1 cellular context compared by ENCODE assay signal in genomic region chr6:152598858-152599537, GRCh38.
TF ChIP-seq lines count a peak whose summit lies in the region.

No MANE protein-coding gene starts in this region.

TF ChIP-seq in SK-N-SH, 30 proteins besides CTCF, POLR2A, EP300 and RAD21 (continued from another document):
- TF ChIP-seq FOSL2 (IDR thresholded peaks at IDR 0.05; ENCODE audit: borderline replicate concordance, low read depth) (no peak), RXRA (IDR thresholded peaks at IDR 0.05; ENCODE audit: borderline replicate concordance, low read depth) (no peak), RCOR1 (IDR thresholded peaks at IDR 0.05; ENCODE audit: low read length) (peak; percentile 85; the same call in 1 of the 2 replicates), YY1 (IDR thresholded peaks at IDR 0.05; ENCODE audit: low read depth) (no peak), CHD2 (IDR thresholded peaks at IDR 0.05; ENCODE audit: low read length, partially characterized antibody) (peak; percentile 51), GABPA (IDR thresholded peaks at IDR 0.05; ENCODE audit: low read depth) (no peak)
- TF ChIP-seq, protein P1, sequence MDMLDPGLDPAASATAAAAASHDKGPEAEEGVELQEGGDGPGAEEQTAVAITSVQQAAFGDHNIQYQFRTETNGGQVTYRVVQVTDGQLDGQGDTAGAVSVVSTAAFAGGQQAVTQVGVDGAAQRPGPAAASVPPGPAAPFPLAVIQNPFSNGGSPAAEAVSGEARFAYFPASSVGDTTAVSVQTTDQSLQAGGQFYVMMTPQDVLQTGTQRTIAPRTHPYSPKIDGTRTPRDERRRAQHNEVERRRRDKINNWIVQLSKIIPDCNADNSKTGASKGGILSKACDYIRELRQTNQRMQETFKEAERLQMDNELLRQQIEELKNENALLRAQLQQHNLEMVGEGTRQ (IDR thresholded peaks at IDR 0.05; ENCODE audit: borderline replicate concordance, low read depth, low read length) = no peak
- TF ChIP-seq, protein P2, sequence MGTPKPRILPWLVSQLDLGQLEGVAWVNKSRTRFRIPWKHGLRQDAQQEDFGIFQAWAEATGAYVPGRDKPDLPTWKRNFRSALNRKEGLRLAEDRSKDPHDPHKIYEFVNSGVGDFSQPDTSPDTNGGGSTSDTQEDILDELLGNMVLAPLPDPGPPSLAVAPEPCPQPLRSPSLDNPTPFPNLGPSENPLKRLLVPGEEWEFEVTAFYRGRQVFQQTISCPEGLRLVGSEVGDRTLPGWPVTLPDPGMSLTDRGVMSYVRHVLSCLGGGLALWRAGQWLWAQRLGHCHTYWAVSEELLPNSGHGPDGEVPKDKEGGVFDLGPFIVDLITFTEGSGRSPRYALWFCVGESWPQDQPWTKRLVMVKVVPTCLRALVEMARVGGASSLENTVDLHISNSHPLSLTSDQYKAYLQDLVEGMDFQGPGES (IDR thresholded peaks at IDR 0.05; ENCODE audit: low read depth, low read length) = no peak
